27 cellular contexts compared by ENCODE assay signal in the genomic region with DNA sequence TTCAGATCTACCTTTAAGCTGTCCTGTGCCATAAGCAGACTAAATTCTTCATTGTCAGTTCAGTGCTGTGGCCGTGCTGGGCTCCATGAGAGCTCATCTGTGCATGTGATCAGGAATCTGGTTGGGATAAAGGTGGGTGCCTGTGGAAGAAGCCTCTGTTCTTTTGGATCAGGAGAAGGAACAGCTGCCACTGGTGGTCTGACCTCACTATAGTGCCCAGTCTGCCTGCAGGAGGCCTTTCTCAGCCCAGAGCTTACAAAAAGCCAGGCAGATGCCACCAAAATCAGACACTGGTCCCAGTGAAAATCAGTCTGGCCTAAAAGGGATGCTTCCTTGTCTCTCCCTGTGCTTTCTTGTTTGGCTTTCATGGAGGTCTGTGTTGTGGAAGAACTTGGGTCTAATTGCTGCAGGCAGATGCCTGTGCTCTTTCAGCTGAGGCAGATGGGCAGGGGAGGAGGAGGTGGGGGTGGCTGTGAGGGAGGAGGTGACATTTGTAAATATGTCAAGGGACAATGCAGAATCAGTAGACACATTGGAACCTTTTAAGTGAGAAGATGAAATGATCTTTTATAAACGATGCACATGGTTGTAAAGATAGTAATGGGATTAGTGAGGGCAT. TPM values are rescaled to one million over a fixed set of nuclear protein-coding genes. Genes with fewer than 3 reads are reported as not detected.
"Had no signal": no experiment of that assay in that cellular context is flagged by ENCODE, and none has a peak within 500 bp of the region (broad histone marks: within the 10 kb centered on the region; RNA-seq: fewer than 3 reads in every experiment).

No MANE protein-coding gene starts in this region.

- H3K4me3 Mint-ChIP-seq: activated naive CD4-positive, alpha-beta T cell treated with anti-CD3 and anti-CD28 coated beads, Interleukin-2, amount 50 U/mL, for 24 hours; memory B cell; nephron had no signal

- H3K4me1 Mint-ChIP-seq: activated naive CD4-positive, alpha-beta T cell treated with anti-CD3 and anti-CD28 coated beads, Interleukin-2, amount 50 U/mL, for 24 hours; nephron had no signal

- H3K4me3 ChIP-seq: body of pancreas, pancreas had no signal

- H3K9me3 Mint-ChIP-seq: activated naive CD4-positive, alpha-beta T cell treated with anti-CD3 and anti-CD28 coated beads, Interleukin-2, amount 50 U/mL, for 24 hours had no signal

- H3K27me3 ChIP-seq: body of pancreas, pancreas had no signal

- H3K36me3 Mint-ChIP-seq: activated naive CD4-positive, alpha-beta T cell treated with anti-CD3 and anti-CD28 coated beads, Interleukin-2, amount 50 U/mL, for 24 hours had no signal

- ATAC-seq: body of pancreas; pancreas; right cardiac atrium; stimulated activated naive CD8-positive, alpha-beta T cell treated with anti-CD3 and anti-CD28 coated beads, Interleukin-15, Interleukin-2, amounts not matched to agents 100 U/mL and 50 U/mL, for 24 hours had no signal

- H3K27ac ChIP-seq: body of pancreas, neutrophil, pancreas had no signal

- H3K9me3 ChIP-seq: body of pancreas, neutrophil, pancreas had no signal

- H3K4me1 ChIP-seq: body of pancreas, pancreas had no signal

- H3K36me3 ChIP-seq: neutrophil, pancreas had no signal

- DNase-seq: activated CD4-positive, alpha-beta T cell treated with anti-CD3 and anti-CD28 coated beads, Interleukin-2, amount 50 U/mL, for 4 hours; activated gamma-delta T cell treated with Interleukin-2 at 50 U/mL for 16 hours; activated T-cell treated with anti-CD3 and anti-CD28 coated beads, Interleukin-2, amount 50 U/mL, for 1 hour; body of pancreas; dermis blood vessel endothelial cell; effector memory CD4-positive, alpha-beta T cell; foreskin melanocyte; hypothalamus; pancreas; right cardiac atrium; stimulated activated CD4-positive, alpha-beta T cell treated with anti-CD3 and anti-CD28 coated beads, Interleukin-12 subunit alpha, Interleukin-12 subunit beta, amount 100 ng/mL, for 4 hours; stimulated activated CD4-positive, alpha-beta T cell treated with anti-CD3 and anti-CD28 coated beads, Interleukin-4, amount 100 ng/mL, for 4 hours; stimulated activated naive CD8-positive, alpha-beta T cell treated with anti-CD3 and anti-CD28 coated beads, Interleukin-15, Interleukin-2, amounts not matched to agents 100 U/mL and 50 U/mL, for 24 hours; T-helper 9 cell had no signal

- H3K27ac Mint-ChIP-seq: activated naive CD4-positive, alpha-beta T cell treated with anti-CD3 and anti-CD28 coated beads, Interleukin-2, amount 50 U/mL, for 24 hours; memory B cell; nephron had no signal

RNA-seq across cellular contexts. Expression of gene LRTM2, which starts 53.3 kb away (rescaled TPM):
- total RNA-seq: body of pancreas; cardiac septum; chondrocyte; dermis blood vessel endothelial cell; liver; pancreas; pulmonary artery endothelial cell; right cardiac atrium; skeletal muscle tissue; subcutaneous adipose tissue; T-helper 1 cell treated with Interleukin-12 subunit alpha and Interleukin-12 subunit beta and Interleukin-4 antibody, amounts not matched to agents 30 ng/mL and 1 ng/mL, for 36 hours; ureter had no signal
- polyA plus RNA-seq: esophagus, liver, pancreas, right cardiac atrium had no signal
